In the genomic region with DNA sequence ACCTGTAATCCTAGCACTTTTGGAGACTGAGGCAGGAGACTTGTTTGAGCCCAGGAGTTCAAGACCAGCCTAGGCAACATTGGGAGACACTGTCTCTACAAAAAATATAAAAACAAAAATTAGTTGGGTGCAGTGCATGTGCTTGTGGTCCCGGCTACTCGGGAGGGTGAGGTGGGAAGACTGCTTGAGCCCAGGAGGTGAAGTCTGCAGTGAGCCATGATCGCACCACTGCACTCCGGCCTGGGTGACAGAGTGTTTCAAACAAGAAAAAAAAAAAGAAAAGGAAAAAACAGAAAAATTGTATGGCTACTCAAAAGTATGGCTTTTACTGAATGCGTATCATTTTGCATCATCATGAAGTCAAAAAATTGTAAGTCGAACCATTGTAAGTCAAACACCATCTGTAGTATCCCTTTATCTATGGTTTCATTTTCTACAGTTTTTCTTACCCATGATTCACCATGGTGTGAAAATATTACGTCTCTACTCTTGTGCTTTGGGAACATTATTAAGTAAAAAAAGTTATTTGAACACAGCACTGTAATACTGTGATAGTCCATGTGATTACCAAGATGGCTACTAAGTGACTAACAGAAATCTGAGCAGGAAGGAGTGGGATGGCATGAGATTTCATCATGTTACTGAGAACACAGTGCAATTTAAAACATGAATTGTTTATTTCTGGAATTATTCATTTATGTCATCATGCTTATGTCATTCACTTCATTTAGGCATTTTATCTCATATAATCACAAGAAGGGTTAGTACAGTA, we compare ENCODE assay signal across 15 cellular contexts. TPM values are rescaled to one million over a fixed set of nuclear protein-coding genes. Genes with fewer than 3 reads are reported as not detected.
DNase-seq lines count a peak whose midpoint lies in the region; ATAC-seq and TF ChIP-seq lines count a peak whose summit lies in the region.
"Had no signal": no experiment of that assay in that cellular context is flagged by ENCODE, and none has a peak within 500 bp of the region (broad histone marks: within the 10 kb centered on the region; RNA-seq: fewer than 3 reads in every experiment).

No MANE protein-coding gene starts in this region.

- WGBS in endodermal cell (ENCODE audit: insufficient coverage in 1 of 2, insufficient read length in 1 of 2), 2 experiments = 91 to 94% methylated on average over 6 to 7 of the region's 7 CpGs

- no peaks in the 10 kb centered on the region for H3K27me3 Mint-ChIP-seq in activated T-cell treated with anti-CD3 and anti-CD28 coated beads, Interleukin-2, amount 50 U/mL, for 4 hours (ENCODE audit: low read depth)
- no peaks in the 10 kb centered on the region for H3K27me3 Mint-ChIP-seq in stimulated activated naive B cell treated with anti-CD40 and anti-IgM and Interleukin-4, amounts not matched to agents 10 μg/mL and 1 μg/mL and 100 μg/mL, for 72 hours
- H3K27me3 Mint-ChIP-seq in endodermal cell (ENCODE audit: insufficient read depth) = no peaks in the 10 kb centered on the region
- H3K27me3 Mint-ChIP-seq: activated B cell treated with CpG ODN at 0.5 μM for 24 hours had no signal

- H3K27ac Mint-ChIP-seq in stimulated activated naive B cell treated with anti-CD40 and anti-IgM and Interleukin-4, amounts not matched to agents 10 μg/mL and 1 μg/mL and 100 μg/mL, for 72 hours = peak overlapping the region; percentile 53
- H3K27ac Mint-ChIP-seq in endodermal cell = no peak overlapping the region
- H3K27ac Mint-ChIP-seq: activated B cell treated with CpG ODN at 0.5 μM for 24 hours; activated naive CD4-positive, alpha-beta T cell treated with anti-CD3 and anti-CD28 coated beads for 36 hours; GM23338; nephron progenitor cell had no signal

- DNase-seq in activated T-cell treated with anti-CD3 and anti-CD28 coated beads, Interleukin-2, amount 50 U/mL, for 4 hours = no peak
- DNase-seq in activated T-cell treated with anti-CD3 and anti-CD28 coated beads for 4 hours (no peak), RPMI7951 (ENCODE audit: low read depth) (peak; percentile 12), fibroblast of gingiva (ENCODE audit: low read depth) (peak; percentile 75), endodermal cell (no peak), left ventricle myocardium inferior (no peak)
- no peak for DNase-seq in stimulated activated naive B cell treated with anti-CD40 and anti-IgM and Interleukin-4, amounts not matched to agents 10 μg/mL and 1 μg/mL and 100 μg/mL, for 72 hours
- DNase-seq: activated B cell treated with CpG ODN at 0.5 μM for 24 hours; activated naive CD4-positive, alpha-beta T cell treated with anti-CD3 and anti-CD28 coated beads for 36 hours; immature natural killer cell; KBM-7; NCI-H345; nephron progenitor cell had no signal

- peaks cover 7% of the 10 kb centered on the region for H3K36me3 ChIP-seq in endodermal cell (ENCODE audit: control insufficient read depth, insufficient read depth, low read length)
- H3K36me3 ChIP-seq in left ventricle myocardium inferior = peaks cover 9% of the 10 kb centered on the region

- H3K4me1 Mint-ChIP-seq in activated T-cell treated with anti-CD3 and anti-CD28 coated beads, Interleukin-2, amount 50 U/mL, for 4 hours (ENCODE audit: low read depth) = peaks cover 29% of the 10 kb centered on the region
- H3K4me1 Mint-ChIP-seq in stimulated activated naive B cell treated with anti-CD40 and anti-IgM and Interleukin-4, amounts not matched to agents 10 μg/mL and 1 μg/mL and 100 μg/mL, for 72 hours = peaks cover 3 to 13% of the 10 kb centered on the region in 2 donors
- peaks cover 3% of the 10 kb centered on the region for H3K4me1 Mint-ChIP-seq in endodermal cell
- H3K4me1 Mint-ChIP-seq: GM23338, nephron progenitor cell had no signal

- no peaks in the 10 kb centered on the region for H3K27me3 ChIP-seq in endodermal cell (ENCODE audit: control insufficient read depth, insufficient read depth, low read length, poor library complexity, severe bottlenecking)
- no peaks in the 10 kb centered on the region for H3K27me3 ChIP-seq in left ventricle myocardium inferior (ENCODE audit: low read depth)

- H3K4me1 ChIP-seq in endodermal cell (ENCODE audit: control insufficient read depth, insufficient read depth, low read length) (peaks cover 2% of the 10 kb centered on the region), left ventricle myocardium inferior (no peaks in the 10 kb centered on the region)

- peak; percentile 71 to 75 for ATAC-seq in activated T-cell treated with anti-CD3 and anti-CD28 coated beads, Interleukin-2, amount 50 U/mL, for 4 hours
- ATAC-seq in stimulated activated naive B cell treated with anti-CD40 and anti-IgM and Interleukin-4, amounts not matched to agents 10 μg/mL and 1 μg/mL and 100 μg/mL, for 72 hours (replicated peaks) = peak; percentile 44 to 60
- ATAC-seq in HG03469 (IDR thresholded peaks at IDR 0.05; ENCODE audit: unreplicated experiment) = no peak
- ATAC-seq: GM23338 had no signal

- no peak overlapping the region for H3K9ac ChIP-seq in endodermal cell (ENCODE audit: extremely low read depth, low read length, poor library complexity, severe bottlenecking)

- no peak for TF ChIP-seq CTCF in endodermal cell (conservative IDR thresholded peaks at IDR 0.05)
- no peak for TF ChIP-seq CTCF in left ventricle myocardium inferior (IDR thresholded peaks at IDR 0.05; ENCODE audit: borderline replicate concordance)

- H3K4me3 ChIP-seq in endodermal cell (ENCODE audit: low read length) (no peak overlapping the region), left ventricle myocardium inferior (no peak overlapping the region)
- H3K4me3 ChIP-seq: GM23338 had no signal

- intact Hi-C loops in left ventricle myocardium inferior (cut with micrococcal nuclease) = no loop called here

- no peak overlapping the region for H3K4me3 Mint-ChIP-seq in activated T-cell treated with anti-CD3 and anti-CD28 coated beads, Interleukin-2, amount 50 U/mL, for 4 hours
- H3K4me3 Mint-ChIP-seq in stimulated activated naive B cell treated with anti-CD40 and anti-IgM and Interleukin-4, amounts not matched to agents 10 μg/mL and 1 μg/mL and 100 μg/mL, for 72 hours = no peak overlapping the region
- H3K4me3 Mint-ChIP-seq in endodermal cell = no peak overlapping the region
- H3K4me3 Mint-ChIP-seq: activated B cell treated with CpG ODN at 0.5 μM for 24 hours; activated naive CD4-positive, alpha-beta T cell treated with anti-CD3 and anti-CD28 coated beads for 36 hours; GM23338; immature natural killer cell; nephron progenitor cell had no signal

- H3K9me3 ChIP-seq in endodermal cell (ENCODE audit: control insufficient read depth, low read length) (no peaks in the 10 kb centered on the region), left ventricle myocardium inferior (replicated peaks) (peaks cover 12% of the 10 kb centered on the region)

- peaks cover 5% of the 10 kb centered on the region for H3K36me3 Mint-ChIP-seq in activated T-cell treated with anti-CD3 and anti-CD28 coated beads, Interleukin-2, amount 50 U/mL, for 4 hours (ENCODE audit: insufficient read depth)
- H3K36me3 Mint-ChIP-seq in stimulated activated naive B cell treated with anti-CD40 and anti-IgM and Interleukin-4, amounts not matched to agents 10 μg/mL and 1 μg/mL and 100 μg/mL, for 72 hours = peaks cover 8 to 11% of the 10 kb centered on the region in 2 donors
- peaks cover 8% of the 10 kb centered on the region for H3K36me3 Mint-ChIP-seq in endodermal cell (ENCODE audit: low read depth)

- H3K9me3 Mint-ChIP-seq in activated T-cell treated with anti-CD3 and anti-CD28 coated beads, Interleukin-2, amount 50 U/mL, for 4 hours = peaks cover 10% of the 10 kb centered on the region
- peaks cover 1 to 2% of the 10 kb centered on the region in 2 donors for H3K9me3 Mint-ChIP-seq in stimulated activated naive B cell treated with anti-CD40 and anti-IgM and Interleukin-4, amounts not matched to agents 10 μg/mL and 1 μg/mL and 100 μg/mL, for 72 hours
- H3K9me3 Mint-ChIP-seq in endodermal cell = no peaks in the 10 kb centered on the region
- H3K9me3 Mint-ChIP-seq: activated B cell treated with CpG ODN at 0.5 μM for 24 hours, GM23338, immature natural killer cell had no signal

- H3K27ac ChIP-seq in endodermal cell (ENCODE audit: low read depth, low read length) (no peak overlapping the region), left ventricle myocardium inferior (replicated peaks) (no peak overlapping the region)

RNA-seq across cellular contexts. Expression of gene MANBA, which starts 26.5 kb away (rescaled TPM):
- total RNA-seq in activated T-cell treated with anti-CD3 and anti-CD28 coated beads, Interleukin-2, amount 50 U/mL, for 4 hours = 1 to 10 TPM; 2.6 to 4.6 (median 2.7) TPM
- 22.5 and 23.4 TPM in 2 replicates for total RNA-seq in RPMI7951 (2014; rRNA removed; shearing (Covaris generic))
- total RNA-seq in endodermal cell (10 to 100 TPM; 30.4 to 32.0 TPM), left ventricle myocardium inferior (30.3 TPM)
- polyA plus RNA-seq in endodermal cell (2013, experiment 1 of 2) = 17.3 TPM
- 14.6 TPM for polyA plus RNA-seq in endodermal cell (2013, experiment 2 of 2)

RNA-seq across cellular contexts. Expression of gene UBE2D3, which starts 40.1 kb away (rescaled TPM):
- total RNA-seq in activated T-cell treated with anti-CD3 and anti-CD28 coated beads, Interleukin-2, amount 50 U/mL, for 4 hours = 100 to 1,000 TPM; 575 to 579 (median 577) TPM
- 337 and 386 TPM in 2 replicates for total RNA-seq in RPMI7951 (2014; rRNA removed; shearing (Covaris generic))
- 100 to 1,000 TPM; 283 to 310 TPM for total RNA-seq in endodermal cell
- polyA plus RNA-seq in endodermal cell (2013, experiment 1 of 2) = 349 TPM
- polyA plus RNA-seq in endodermal cell (2013, experiment 2 of 2) = 290 TPM
- 251 TPM for total RNA-seq in left ventricle myocardium inferior

Comparison
In these comparisons a context has a peak if more than half of its experiments do, and no peak if none do; other contexts are left out.
1. DNase-seq: peak in RPMI7951 (single experiment) and fibroblast of gingiva (single experiment); none in activated T-cell treated with anti-CD3 and anti-CD28 coated beads, Interleukin-2, amount 50 U/mL, for 4 hours (single experiment), activated T-cell treated with anti-CD3 and anti-CD28 coated beads for 4 hours (single experiment), stimulated activated naive B cell treated with anti-CD40 and anti-IgM and Interleukin-4, amounts not matched to agents 10 μg/mL and 1 μg/mL and 100 μg/mL, for 72 hours (single experiment), endodermal cell (single experiment) and left ventricle myocardium inferior (single experiment).